11 cellular contexts compared by ENCODE assay signal in the genomic region with DNA sequence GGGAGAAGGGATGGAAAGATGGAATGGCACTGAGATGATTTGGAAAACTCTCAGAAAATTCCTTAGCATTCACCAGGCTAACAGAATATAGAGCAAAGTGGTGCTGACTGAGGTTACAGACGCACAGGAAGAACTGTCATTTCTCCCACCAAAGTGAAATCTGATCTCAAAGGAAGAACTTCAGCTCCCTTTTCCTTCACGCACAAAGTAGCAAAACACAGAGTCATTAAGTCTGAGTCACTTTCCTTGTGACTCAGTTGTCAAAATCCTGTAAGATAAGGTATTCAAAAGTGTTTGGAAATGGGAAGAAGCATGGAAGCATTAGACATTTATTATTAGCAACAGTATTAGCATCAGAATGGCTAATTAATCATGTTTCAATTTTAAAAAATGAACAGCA. TPM values are rescaled to one million over a fixed set of nuclear protein-coding genes. Genes with fewer than 3 reads are reported as not detected.
DNase-seq lines count a peak whose midpoint lies in the region; ATAC-seq and TF ChIP-seq lines count a peak whose summit lies in the region.
"Had no signal": no experiment of that assay in that cellular context is flagged by ENCODE, and none has a peak within 500 bp of the region (broad histone marks: within the 10 kb centered on the region; RNA-seq: fewer than 3 reads in every experiment).

No MANE protein-coding gene starts in this region.

- H3K27me3 ChIP-seq in ACC112 (ENCODE audit: insufficient read depth, low read length) (no peaks in the 10 kb centered on the region), mammary epithelial cell (ENCODE audit: insufficient read depth, low read length) (no peaks in the 10 kb centered on the region), ovary (no peaks in the 10 kb centered on the region), HAP-1 (ENCODE audit: low read depth) (no peaks in the 10 kb centered on the region)

- in situ Hi-C loops in mammary epithelial cell (cut with MboI; ENCODE audit: low sequenced_read_pairs in 2 of 2), result no loop called here
- in situ Hi-C loops in HAP-1 (cut with MboI; ENCODE audit: low sequenced_read_pairs), result no loop called here

- 50% methylated on average over 2 of the region's 2 CpGs for WGBS in mammary epithelial cell (ENCODE audit: low coverage, missing lambda C conversion rate)
- WGBS in ovary, 3 donors, result 37 to 57% (median 39%) methylated on average over 2 of the region's 2 CpGs

- peak overlapping the region; percentile 93 for H3K27ac ChIP-seq in ACC112 (ENCODE audit: low read depth, low read length)
- no peak overlapping the region for H3K27ac ChIP-seq in mammary epithelial cell (ENCODE audit: insufficient read depth, low read depth, low read length)
- H3K27ac ChIP-seq in ovary, result no peak overlapping the region

- DNase-seq in HS-5 (ENCODE audit: low read depth) (peak; percentile 78), mammary epithelial cell (peak; percentile 67), left lobe of liver (ENCODE audit: low spot score) (no peak), ovary (no peak), HAP-1 (ENCODE audit: low spot score in 2 of 2) (no peak)
- no peak for DNase-seq in stimulated activated CD4-positive, alpha-beta T cell treated with anti-CD3 and anti-CD28 coated beads, Interleukin-1b, Interleukin-23, amount 100 ng/mL, for 48 hours
- DNase-seq in activated naive CD4-positive, alpha-beta T cell treated with anti-CD3 and anti-CD28 coated beads, Interleukin-2, amount 50 U/mL, for 16 hours, result no peak
- DNase-seq: endodermal cell, GOT3 had no signal

- BruUV-seq in mammary epithelial cell (replicated peaks; lab: Mats Ljungman, UMichigan), result no TSS peak

- H3K36me3 ChIP-seq in ACC112 (ENCODE audit: insufficient read depth, low read length) (no peaks in the 10 kb centered on the region), mammary epithelial cell (ENCODE audit: insufficient read depth, low read length) (no peaks in the 10 kb centered on the region), ovary (no peaks in the 10 kb centered on the region), HAP-1 (replicated peaks) (no peaks in the 10 kb centered on the region)

- no peaks in the 10 kb centered on the region for H3K9me3 ChIP-seq in mammary epithelial cell (replicated peaks; ENCODE audit: insufficient read depth, low read length)
- no peaks in the 10 kb centered on the region for H3K9me3 ChIP-seq in ovary
- H3K9me3 ChIP-seq in HAP-1, result no peaks in the 10 kb centered on the region

- H4K20me1 ChIP-seq in mammary epithelial cell (ENCODE audit: insufficient read depth, low read length), result no peaks in the 10 kb centered on the region

- H3K9ac ChIP-seq in mammary epithelial cell (ENCODE audit: insufficient read depth, low read length), result no peak overlapping the region

- intact Hi-C loops in mammary epithelial cell (cut with micrococcal nuclease), result no loop called here
- intact Hi-C loops in ovary (cut with DNase I), result no loop called here

- TF ChIP-seq CTCF in mammary epithelial cell (conservative IDR thresholded peaks at IDR 0.05 in 1 of 2, IDR thresholded peaks at IDR 0.05 in 1 of 2; ENCODE audit: extremely low read depth in 1 of 2, insufficient read depth in 1 of 2, low read depth in 1 of 2, low read length in 2 of 2) (no peak), ovary (IDR thresholded peaks at IDR 0.05) (no peak)

- H2AFZ ChIP-seq in ACC112 (ENCODE audit: low read length, unreplicated experiment) (no peak overlapping the region), mammary epithelial cell (ENCODE audit: low read depth, low read length) (no peak overlapping the region)

- H3K4me1 ChIP-seq in ACC112 (ENCODE audit: control insufficient read depth, insufficient read depth, low read length, unreplicated experiment) (peaks cover 67% of the 10 kb centered on the region), mammary epithelial cell (ENCODE audit: insufficient read depth, low read length) (peaks cover 5% of the 10 kb centered on the region), ovary (ENCODE audit: insufficient read depth) (peaks cover 2% of the 10 kb centered on the region), HAP-1 (peaks cover 30% of the 10 kb centered on the region)

- TF ChIP-seq EP300 in ovary (IDR thresholded peaks at IDR 0.05), result no peak

- H3K79me2 ChIP-seq in ACC112 (ENCODE audit: control insufficient read depth, insufficient read depth, low read length, unreplicated experiment), result peaks cover 60% of the 10 kb centered on the region
- H3K79me2 ChIP-seq in mammary epithelial cell (ENCODE audit: insufficient read depth, low read length), result no peaks in the 10 kb centered on the region

- dilution Hi-C loops in mammary epithelial cell (cut with HindIII; ENCODE audit: low sequenced_read_pairs), result no loop called here

- no peak for TF ChIP-seq POLR2A in ovary (IDR thresholded peaks at IDR 0.05)

- ATAC-seq in left lobe of liver, result peak; percentile 26

- CTCF ChIA-PET in mammary epithelial cell (lab: Charles Lee; ENCODE audit: low non-redundant PET), result interaction anchor here (0.6 kb wide), 1 partner anchor 383 kb away, joined by 3 read pairs; no protein-coding TSS in a partner anchor

- H3K4me2 ChIP-seq in mammary epithelial cell (ENCODE audit: insufficient read depth, low read depth, low read length), result peak overlapping the region; percentile 49

- H3K4me3 ChIP-seq in ACC112 (ENCODE audit: low read depth, low read length), result peak overlapping the region; percentile 56
- no peak overlapping the region for H3K4me3 ChIP-seq in mammary epithelial cell (replicated peaks in 1 of 3; ENCODE audit: insufficient read depth in 1 of 3, low read depth in 2 of 3, low read length in 3 of 3)
- H3K4me3 ChIP-seq in ovary, result no peak overlapping the region
- no peak overlapping the region for H3K4me3 ChIP-seq in HAP-1

RNA-seq across cellular contexts. Expression of gene MPDZ, which starts 11.7 kb away (rescaled TPM):
- 10 to 100 TPM; 11.2 to 27.2 TPM for total RNA-seq in mammary epithelial cell
- polyA plus RNA-seq in mammary epithelial cell, result 7.6 TPM
- 14.7 TPM for polyA minus RNA-seq in mammary epithelial cell
- 62.6 TPM for total RNA-seq in left lobe of liver
- 10 to 100 TPM; 37.3 to 69.2 (median 49.6) TPM for total RNA-seq in ovary
- 10 to 100 TPM; 24.6 to 45.1 TPM for polyA plus RNA-seq in ovary
- polyA plus RNA-seq: CD14-positive monocyte had no signal

Comparison
In these comparisons a context has a peak if more than half of its experiments do, and no peak if none do; other contexts are left out.
1. DNase-seq: peak in HS-5 (single experiment) and mammary epithelial cell (single experiment); none in left lobe of liver (single experiment), ovary (0 of 5), stimulated activated CD4-positive, alpha-beta T cell treated with anti-CD3 and anti-CD28 coated beads, Interleukin-1b, Interleukin-23, amount 100 ng/mL, for 48 hours (single experiment), HAP-1 (0 of 2) and activated naive CD4-positive, alpha-beta T cell treated with anti-CD3 and anti-CD28 coated beads, Interleukin-2, amount 50 U/mL, for 16 hours (single experiment).